10 cellular contexts compared by ENCODE assay signal in the genomic region with DNA sequence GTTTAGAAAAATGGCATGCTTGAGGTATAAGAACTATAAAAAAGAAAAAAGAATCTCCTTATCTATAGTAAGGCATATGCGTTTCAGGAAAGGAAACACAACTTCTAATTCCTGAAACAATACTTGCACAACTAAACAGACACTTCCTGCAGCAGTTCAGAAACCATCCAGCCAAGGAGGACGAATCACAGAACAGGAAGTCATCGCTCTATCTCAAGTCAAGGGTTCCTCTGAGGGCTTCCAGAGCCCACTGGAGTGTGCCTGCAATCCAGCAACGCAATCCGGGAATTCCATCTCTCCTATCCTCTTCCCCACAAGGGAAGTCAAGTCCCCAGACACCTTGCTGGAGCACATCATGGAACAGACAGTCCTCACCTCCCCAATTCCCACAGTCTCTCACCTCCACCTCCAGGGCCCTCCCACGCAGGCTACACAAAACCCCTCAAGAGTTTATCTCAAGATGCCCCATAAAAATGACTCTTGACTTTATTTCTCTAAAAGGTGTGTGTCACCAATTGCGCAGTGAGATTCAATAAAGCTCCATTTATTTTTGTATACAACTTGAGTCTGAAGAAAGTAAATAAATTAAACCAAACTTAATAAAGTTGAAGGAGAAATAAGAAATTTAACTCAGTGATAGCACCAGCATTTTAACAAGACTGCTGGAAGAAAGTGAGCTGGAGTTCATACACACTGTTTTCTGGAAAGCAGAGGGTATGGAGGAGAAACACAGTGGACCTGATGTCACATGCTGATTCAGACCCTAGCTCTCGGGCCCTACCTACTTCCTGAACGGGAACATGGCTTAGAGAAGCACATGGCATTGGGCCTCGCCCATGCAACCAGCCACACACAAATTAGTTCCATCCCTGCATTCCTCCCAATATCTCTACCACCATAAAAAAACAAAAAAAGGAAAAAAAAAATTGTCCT. TPM values are rescaled to one million over a fixed set of nuclear protein-coding genes. Genes with fewer than 3 reads are reported as not detected.
DNase-seq lines count a peak whose midpoint lies in the region; ATAC-seq and TF ChIP-seq lines count a peak whose summit lies in the region.
"Had no signal": no experiment of that assay in that cellular context is flagged by ENCODE, and none has a peak within 500 bp of the region (broad histone marks: within the 10 kb centered on the region; RNA-seq: fewer than 3 reads in every experiment).

No MANE protein-coding gene starts in this region.

- H3K9me3 ChIP-seq in Loucy (ENCODE audit: insufficient read depth, low read depth, low read length) = no peaks in the 10 kb centered on the region
- no peaks in the 10 kb centered on the region for H3K9me3 ChIP-seq in neural progenitor cell (ENCODE audit: low read depth)

- H3K27me3 ChIP-seq in Loucy (ENCODE audit: insufficient read depth, low read length, poor library complexity, severe bottlenecking) (no peaks in the 10 kb centered on the region), neural progenitor cell (no peaks in the 10 kb centered on the region)

- peaks cover 8% of the 10 kb centered on the region for H3K9me3 Mint-ChIP-seq in neural progenitor cell

- peaks cover 3% of the 10 kb centered on the region for H3K27me3 Mint-ChIP-seq in neural progenitor cell (ENCODE audit: insufficient read depth, low read depth)

- intact Hi-C loops in left ventricle myocardium superior (cut with micrococcal nuclease) = no loop called here

- H3K36me3 Mint-ChIP-seq in neural progenitor cell = peaks cover 35% of the 10 kb centered on the region

- no peak overlapping the region for H3K4me3 Mint-ChIP-seq in neural progenitor cell

- no peaks in the 10 kb centered on the region for H4K20me1 ChIP-seq in Loucy (ENCODE audit: insufficient read depth, low read length, poor library complexity, severe bottlenecking)
- peaks cover 4% of the 10 kb centered on the region for H4K20me1 ChIP-seq in neural progenitor cell (ENCODE audit: low read depth)

- no peaks in the 10 kb centered on the region for H3K36me3 ChIP-seq in Loucy (ENCODE audit: insufficient read depth, low read length)
- H3K36me3 ChIP-seq in neural progenitor cell = no peaks in the 10 kb centered on the region

- no peak overlapping the region for H3K27ac ChIP-seq in neural progenitor cell

- H2AFZ ChIP-seq in Loucy (ENCODE audit: low read length) = peak overlapping the region; percentile 15; the same call in 1 of the 2 replicates
- H2AFZ ChIP-seq in neural progenitor cell (replicated peaks) = no peak overlapping the region

- H3K27ac Mint-ChIP-seq in neural progenitor cell = no peak overlapping the region

- ATAC-seq in GM21381 (IDR thresholded peaks at IDR 0.05; ENCODE audit: unreplicated experiment) (peak; percentile 29), left ventricle myocardium superior (peak; percentile 48)

- peak overlapping the region; percentile 17 for H3K4me3 ChIP-seq in Loucy (ENCODE audit: low read length, poor library complexity, severe bottlenecking)
- H3K4me3 ChIP-seq in neural progenitor cell = no peak overlapping the region

- TF ChIP-seq CTCF in Loucy (conservative IDR thresholded peaks at IDR 0.05; ENCODE audit: low read length) = no peak
- no peak for TF ChIP-seq CTCF in neural progenitor cell (IDR thresholded peaks at IDR 0.05)

- H3K9ac ChIP-seq in Loucy (ENCODE audit: low read depth, low read length, poor library complexity, severe bottlenecking) (no peak overlapping the region), neural progenitor cell (no peak overlapping the region)

- H3K4me2 ChIP-seq in Loucy (ENCODE audit: low read depth, low read length, poor library complexity, severe bottlenecking) (peak overlapping the region; percentile 61), neural progenitor cell (no peak overlapping the region)

- DNase-seq in AG20443 (ENCODE audit: low spot score) (peak; percentile 66), left ventricle myocardium superior (peak; percentile 38), HuH-7.5 (ENCODE audit: low spot score) (no peak), neural progenitor cell (ENCODE audit: low spot score) (no peak)
- DNase-seq in activated effector memory CD4-positive, alpha-beta T cell treated with anti-CD3 and anti-CD28 coated beads, Interleukin-2, amount 50 U/mL, for 16 hours = no peak
- no peak for DNase-seq in stimulated activated CD4-positive, alpha-beta T cell treated with anti-CD3 and anti-CD28 coated beads, Interleukin-12 subunit alpha, Interleukin-12 subunit beta, amount 100 ng/mL, for 4 hours
- DNase-seq: activated CD4-positive, alpha-beta T cell treated with anti-CD3 and anti-CD28 coated beads for 4 hours; foreskin melanocyte had no signal

- H3K79me2 ChIP-seq in Loucy (ENCODE audit: insufficient read depth, low read length) = peaks cover 81% of the 10 kb centered on the region
- peaks cover under 1% of the 10 kb centered on the region for H3K79me2 ChIP-seq in neural progenitor cell (ENCODE audit: low read depth)

- H3K4me1 ChIP-seq in Loucy (ENCODE audit: insufficient read depth, low read length, poor library complexity, severe bottlenecking) (peaks cover 74% of the 10 kb centered on the region), neural progenitor cell (peaks cover 50% of the 10 kb centered on the region)

- H3K4me1 Mint-ChIP-seq in neural progenitor cell = peaks cover 61% of the 10 kb centered on the region

- H3F3A ChIP-seq in Loucy (ENCODE audit: low read depth) (peaks cover 14% of the 10 kb centered on the region; the same call in 1 of the 2 replicates), neural progenitor cell (ENCODE audit: low read depth) (peaks cover 5% of the 10 kb centered on the region)

- no peaks in the 10 kb centered on the region for H3K9me2 ChIP-seq in Loucy (replicated peaks; ENCODE audit: low read depth, low read length)

RNA-seq across cellular contexts. Expression of a gene that starts 39.9 kb away (rescaled TPM):
- 127 TPM for total RNA-seq in left ventricle myocardium superior
- total RNA-seq in neural progenitor cell (ENCODE audit: low replicate concordance) = 19.5 and 24.8 TPM in 2 replicates

Comparison
In these comparisons a context has a peak if more than half of its experiments do, and no peak if none do; other contexts are left out.
1. DNase-seq: peak in AG20443 (single experiment) and left ventricle myocardium superior (single experiment); none in activated effector memory CD4-positive, alpha-beta T cell treated with anti-CD3 and anti-CD28 coated beads, Interleukin-2, amount 50 U/mL, for 16 hours (single experiment), HuH-7.5 (single experiment), stimulated activated CD4-positive, alpha-beta T cell treated with anti-CD3 and anti-CD28 coated beads, Interleukin-12 subunit alpha, Interleukin-12 subunit beta, amount 100 ng/mL, for 4 hours (single experiment) and neural progenitor cell (single experiment).